Comparison of ENCODE assay signal across 37 cellular contexts in genomic region chr12:110869803-110870202, GRCh38. TPM values are rescaled to one million over a fixed set of nuclear protein-coding genes. Genes with fewer than 3 reads are reported as not detected.
"Had no signal": no experiment of that assay in that cellular context is flagged by ENCODE, and none has a peak within 500 bp of the region (broad histone marks: within the 10 kb centered on the region; RNA-seq: fewer than 3 reads in every experiment).

No MANE protein-coding gene starts in this region.

- DNase-seq: MG63, MM.1S, NCI-H1048, NCI-H1092, NCI-H1092 treated with DMSO at 0.1 percent for 48 hours, NCI-H1105, NCI-H1105 treated with DMSO at 0.1 percent for 48 hours, NCI-H1417, NCI-H1417 treated with DMSO at 0.1 percent for 48 hours, NCI-H1436, NCI-H1436 treated with DMSO at 0.1 percent for 48 hours, NCI-H146, NCI-H1694, NCI-H1694 treated with DMSO at 0.1 percent for 48 hours, NCI-H187, NCI-H187 treated with DMSO at 0.1 percent for 48 hours, NCI-H1930, NCI-H2029, NCI-H2029 treated with DMSO at 0.1 percent for 48 hours, NCI-H2081, NCI-H2081 treated with DMSO at 0.1 percent for 48 hours, NCI-H2107, NCI-H2171, NCI-H2171 treated with DMSO at 0.1 percent for 48 hours, NCI-H2227 treated with DMSO at 0.1 percent for 48 hours, NCI-H226, NCI-H345, NCI-H446, NCI-H446 treated with DMSO at 0.1 percent for 48 hours, NCI-H510A, NCI-H510A treated with DMSO at 0.1 percent for 48 hours, NCI-H524, NCI-H524 treated with DMSO at 0.1 percent for 48 hours had no signal

- H3K4me3 ChIP-seq: MG63 had no signal

- H3K9me3 ChIP-seq: MG63 had no signal

- H3K36me3 ChIP-seq: MG63 had no signal

RNA-seq across cellular contexts. Expression of gene CCDC63, which starts 23.0 kb away (rescaled TPM):
- total RNA-seq: LHCN-M2, M059J, MCF 10A, NCI-H460 had no signal

RNA-seq across cellular contexts. Expression of gene MYL2, which starts 50.6 kb away (rescaled TPM):
- total RNA-seq: LHCN-M2, M059J, MCF 10A, NCI-H460 had no signal
